9 cellular contexts compared by ENCODE assay signal in the genomic region with DNA sequence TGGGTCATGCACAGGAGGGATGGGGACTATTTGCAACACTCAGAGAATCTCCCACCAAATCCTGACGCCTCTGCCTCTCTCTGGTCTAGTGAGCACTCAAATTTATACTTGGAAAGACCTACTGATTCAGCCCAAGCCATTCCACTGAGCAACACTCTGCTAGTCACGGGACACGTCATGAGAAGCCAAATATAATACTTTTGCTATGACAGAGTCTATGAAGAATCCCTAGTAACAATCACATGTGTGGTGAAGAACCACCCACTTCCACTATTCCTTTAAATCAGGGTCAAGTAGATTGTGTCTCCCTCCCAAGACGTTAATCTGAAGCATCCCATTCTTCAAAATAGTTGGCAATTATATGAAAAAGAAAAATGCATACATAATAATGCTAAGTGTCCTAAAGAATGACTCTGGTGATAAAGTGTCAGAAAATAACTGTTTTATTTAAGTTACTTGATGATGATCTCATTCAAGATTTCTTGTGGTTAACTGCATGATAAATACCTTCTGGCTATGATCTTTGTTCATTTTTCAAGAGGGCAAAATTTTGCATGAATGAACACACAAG. TPM values are rescaled to one million over a fixed set of nuclear protein-coding genes. Genes with fewer than 3 reads are reported as not detected.
DNase-seq lines count a peak whose midpoint lies in the region; ATAC-seq and TF ChIP-seq lines count a peak whose summit lies in the region.
"Had no signal": no experiment of that assay in that cellular context is flagged by ENCODE, and none has a peak within 500 bp of the region (broad histone marks: within the 10 kb centered on the region; RNA-seq: fewer than 3 reads in every experiment).

No MANE protein-coding gene starts in this region.

- H3K4me1 ChIP-seq in suprapubic skin = peaks cover 39% of the 10 kb centered on the region

- no peak for TF ChIP-seq EP300 in suprapubic skin (IDR thresholded peaks at IDR 0.05)

- H3K9me3 ChIP-seq in suprapubic skin = no peaks in the 10 kb centered on the region

- 48% methylated on average over 4 of the region's 4 CpGs for WGBS in suprapubic skin

- no peak for TF ChIP-seq CTCF in suprapubic skin (IDR thresholded peaks at IDR 0.05)

- H3K27ac ChIP-seq in suprapubic skin (peak overlapping the region; percentile 58), substantia nigra (ENCODE audit: low read depth, low read length, poor library complexity, severe bottlenecking) (no peak overlapping the region)

- no peak for TF ChIP-seq POLR2A in suprapubic skin (IDR thresholded peaks at IDR 0.05)

- no peaks in the 10 kb centered on the region for H3K36me3 ChIP-seq in suprapubic skin

- DNase-seq in NCI-H460 (ENCODE audit: extremely low read depth, low read depth) (peak; percentile 14), fibroblast of the conjunctiva (ENCODE audit: low read depth) (peak; percentile 80), suprapubic skin (ENCODE audit: low spot score in 2 of 2) (peak in 1 of 2 donors; percentile 65), substantia nigra (lab: John Stamatoyannopoulos, UW) (no peak), amygdala (lab: John Stamatoyannopoulos, UW) (no peak), GF-D8 (lab: John Stamatoyannopoulos, UW) (no peak)
- DNase-seq: NCI-H2029; stimulated activated CD4-positive, alpha-beta T cell treated with anti-CD3 and anti-CD28 coated beads, Interleukin-15, amount 100 ng/mL, for 24 hours had no signal

- peak; percentile 45 for ATAC-seq in GM19397 (IDR thresholded peaks at IDR 0.05; ENCODE audit: unreplicated experiment)

- H3K27me3 ChIP-seq in suprapubic skin = no peaks in the 10 kb centered on the region

- no peak overlapping the region for H3K4me3 ChIP-seq in suprapubic skin

RNA-seq across cellular contexts. Expression of a gene that starts 28.5 kb away (rescaled TPM):
- 130 and 138 TPM in 2 replicates for total RNA-seq in NCI-H460 (2014; rRNA removed; shearing (Covaris generic))
- polyA plus RNA-seq in NCI-H460 (2014; cell fraction: nucleus; rRNA removed) = 58.6 and 68.0 TPM in 2 replicates
- 10 to 100 TPM; 33.9 to 37.2 (median 35.8) TPM for total RNA-seq in suprapubic skin

Comparison
In these comparisons a context has a peak if more than half of its experiments do, and no peak if none do; other contexts are left out.
1. DNase-seq: peak in NCI-H460 (single experiment) and fibroblast of the conjunctiva (single experiment); none in substantia nigra (0 of 49), amygdala (0 of 56) and GF-D8 (single experiment).